15 cellular contexts compared by ENCODE assay signal in the genomic region with DNA sequence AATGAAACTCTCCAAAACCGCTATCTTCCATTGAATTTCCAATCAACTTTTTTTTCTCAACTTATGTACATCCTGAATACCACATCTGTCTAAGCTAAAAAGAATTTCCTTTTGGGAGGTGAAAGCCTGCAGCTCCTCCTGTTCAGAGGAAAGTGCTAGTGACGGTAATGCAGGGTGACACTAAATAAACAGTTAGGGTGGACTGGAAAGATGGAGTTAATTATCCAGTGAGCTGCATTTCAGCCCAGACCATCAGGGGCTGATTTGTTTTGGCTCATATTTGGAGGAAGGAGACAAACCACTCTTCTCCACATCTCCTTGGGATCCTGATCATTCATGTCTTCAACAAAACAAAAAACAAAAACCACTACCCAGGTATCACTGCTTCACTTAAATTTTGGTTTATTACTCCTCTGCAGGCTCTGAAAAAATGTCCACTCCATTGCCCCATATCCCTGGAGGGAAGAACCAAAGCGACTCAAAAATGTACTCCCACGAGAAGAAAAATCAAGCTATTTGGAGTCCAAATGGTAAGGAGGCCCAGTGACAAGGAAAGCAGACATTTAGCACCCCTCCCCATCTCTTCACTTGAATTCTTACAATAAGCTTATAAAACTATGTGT. TPM values are rescaled to one million over a fixed set of nuclear protein-coding genes. Genes with fewer than 3 reads are reported as not detected.
A peak's percentile ranks its signal among the peaks of the same experiment; 100 is the strongest.
DNase-seq lines count a peak whose midpoint lies in the region; ATAC-seq and TF ChIP-seq lines count a peak whose summit lies in the region.
"Had no signal": no experiment of that assay in that cellular context is flagged by ENCODE, and none has a peak within 500 bp of the region (broad histone marks: within the 10 kb centered on the region; RNA-seq: fewer than 3 reads in every experiment).

No MANE protein-coding gene starts in this region.

- no peak for TF ChIP-seq CTCF in IMR-90 (conservative IDR thresholded peaks at IDR 0.05; ENCODE audit: low read depth, low read length)
- no peak for TF ChIP-seq CTCF in parathyroid adenoma (IDR thresholded peaks at IDR 0.05)
- TF ChIP-seq CTCF in gastroesophageal sphincter (IDR thresholded peaks at IDR 0.05): no peak

- H3K36me3 ChIP-seq in IMR-90 (ENCODE audit: control insufficient read depth, insufficient read depth, low read length): no peaks in the 10 kb centered on the region
- no peaks in the 10 kb centered on the region for H3K36me3 ChIP-seq in parathyroid adenoma (ENCODE audit: control insufficient read depth, insufficient read depth, low read length)
- no peaks in the 10 kb centered on the region for H3K36me3 ChIP-seq in gastroesophageal sphincter

- no TSS peak for BruUV-seq in IMR-90 (replicated peaks; lab: Mats Ljungman, UMichigan)

- no peak overlapping the region for H4K5ac ChIP-seq in IMR-90 (ENCODE audit: low read depth, low read length)

- H3K18ac ChIP-seq in IMR-90 (ENCODE audit: low read depth, low read length): no peak overlapping the region

- H2AFZ ChIP-seq in IMR-90 (replicated peaks; ENCODE audit: low read length, poor library complexity): no peak overlapping the region
- no peak overlapping the region for H2AFZ ChIP-seq in parathyroid adenoma

- H3K4ac ChIP-seq in IMR-90 (ENCODE audit: low read depth, low read length): no peak overlapping the region

- TF ChIP-seq EP300 in gastroesophageal sphincter (IDR thresholded peaks at IDR 0.05): no peak

- H2BK120ac ChIP-seq in IMR-90 (ENCODE audit: low read depth, low read length): no peak overlapping the region

- H3K4me1 ChIP-seq in IMR-90 (ENCODE audit: control insufficient read depth, insufficient read depth, low read length): peaks cover 19% of the 10 kb centered on the region
- H3K4me1 ChIP-seq in parathyroid adenoma: peaks cover 13% of the 10 kb centered on the region
- peaks cover 0 to 55% (median 6%) of the 10 kb centered on the region in 3 donors for H3K4me1 ChIP-seq in gastroesophageal sphincter

- no peak for TF ChIP-seq POLR2A in IMR-90 (IDR thresholded peaks at IDR 0.05; ENCODE audit: low read depth, low read length)
- no peak for TF ChIP-seq POLR2A in gastroesophageal sphincter (IDR thresholded peaks at IDR 0.05)

- H4K20me1 ChIP-seq in IMR-90 (ENCODE audit: insufficient read depth, low read length): no peaks in the 10 kb centered on the region

- H3K56ac ChIP-seq in IMR-90 (ENCODE audit: extremely low read depth, insufficient read depth, low read length): no peak overlapping the region

- intact Hi-C loops in IMR-90 (cut with micrococcal nuclease): no loop called here

- in situ Hi-C loops in IMR-90 (cut with MboI; ENCODE audit: low sequenced_read_pairs): no loop called here

- no peak overlapping the region for H4K8ac ChIP-seq in IMR-90 (ENCODE audit: low read depth in 2 of 2, low read length in 2 of 2)

- peaks cover 9% of the 10 kb centered on the region for H3K79me2 ChIP-seq in parathyroid adenoma

- H3K4me2 ChIP-seq in IMR-90 (ENCODE audit: low read depth, low read length) (peak overlapping the region; percentile 3; the same call in 1 of the 2 replicates), parathyroid adenoma (ENCODE audit: low read length) (peak overlapping the region; percentile 94)

- no peak overlapping the region; the same call in 1 of the 2 replicates for H3K23ac ChIP-seq in IMR-90 (ENCODE audit: low read depth, low read length)

- TF ChIP-seq RAD21 in IMR-90 (IDR thresholded peaks at IDR 0.05; ENCODE audit: low read length): no peak

- H2BK15ac ChIP-seq in IMR-90 (ENCODE audit: low read depth, low read length): no peak overlapping the region

- H3K9me3 ChIP-seq in IMR-90 (ENCODE audit: control insufficient read depth, insufficient read depth, low read length) (no peaks in the 10 kb centered on the region), parathyroid adenoma (ENCODE audit: control insufficient read depth, low read length) (no peaks in the 10 kb centered on the region), gastroesophageal sphincter (no peaks in the 10 kb centered on the region)
- H3K9me3 ChIP-seq: testis had no signal

- H3K4me3 ChIP-seq in IMR-90 (ENCODE audit: insufficient read depth, low read depth, low read length) (no peak overlapping the region), parathyroid adenoma (ENCODE audit: low read depth, low read length) (peak overlapping the region; percentile 87), gastroesophageal sphincter (no peak overlapping the region)
- H3K4me3 ChIP-seq: testis had no signal

- H3K9ac ChIP-seq in IMR-90 (ENCODE audit: low read depth, low read length): no peak overlapping the region
- H3K9ac ChIP-seq in parathyroid adenoma: no peak overlapping the region

- H3K9me1 ChIP-seq in IMR-90 (ENCODE audit: insufficient read depth, low read length): no peaks in the 10 kb centered on the region

- H2BK20ac ChIP-seq in IMR-90 (ENCODE audit: low read depth, low read length): peak overlapping the region; percentile 11; the same call in 1 of the 2 replicates

- H3K27me3 ChIP-seq in IMR-90 (ENCODE audit: control insufficient read depth, insufficient read depth, low read length) (no peaks in the 10 kb centered on the region; the same call in 1 of the 2 replicates), parathyroid adenoma (ENCODE audit: control insufficient read depth, insufficient read depth, low read length) (no peaks in the 10 kb centered on the region), gastroesophageal sphincter (peaks cover 97% of the 10 kb centered on the region)
- H3K27me3 ChIP-seq: testis had no signal

- no peak overlapping the region for H4K91ac ChIP-seq in IMR-90 (ENCODE audit: insufficient read depth, low read depth, low read length)

- H3K14ac ChIP-seq in IMR-90 (replicated peaks; ENCODE audit: low read depth, low read length): no peak overlapping the region

- H2BK5ac ChIP-seq in IMR-90 (ENCODE audit: low read depth, low read length, poor library complexity, severe bottlenecking): no peak overlapping the region

- POLR2A ChIA-PET in IMR-90 (lab: Charles Lee; ENCODE audit: unreplicated experiment): no interaction called here

- peaks cover 2 to 20% of the 10 kb centered on the region in 2 experiments; a peak in 2 of 4 replicates for H3K79me1 ChIP-seq in IMR-90 (ENCODE audit: low read depth in 1 of 2, low read length in 2 of 2)

- WGBS in IMR-90 (ENCODE audit: extremely low coverage in 2 of 2, insufficient read length in 1 of 2), 2 experiments: no CpG with 5 or more reads among the region's 4 CpGs
- WGBS in gastroesophageal sphincter (ENCODE audit: low coverage in 1 of 2), 2 donors: 31 to 36% methylated on average over 4 of the region's 4 CpGs

- dilution Hi-C loops in IMR-90 (cut with HindIII; ENCODE audit: low sequenced_read_pairs, unreplicated experiment): no loop called here

- no peak for ATAC-seq in IMR-90 (ENCODE audit: low read depth)
- no peak for ATAC-seq in gastroesophageal sphincter
- ATAC-seq: activated CD8-positive, alpha-beta memory T cell treated with anti-CD3 and anti-CD28 coated beads, Interleukin-2, amount 10 ng/mL, durations not matched to agents 7 days and 5 days; naive thymus-derived CD8-positive, alpha-beta T cell had no signal

- CTCF ChIA-PET in IMR-90 (lab: Yijun Ruan, JAX): no interaction called here

- H3K27ac ChIP-seq in IMR-90 (ENCODE audit: insufficient read depth, low read length): no peak overlapping the region
- H3K27ac ChIP-seq in parathyroid adenoma: peak overlapping the region; percentile 96
- no peak overlapping the region for H3K27ac ChIP-seq in gastroesophageal sphincter
- H3K27ac ChIP-seq: HL-60, testis had no signal

- DNase-seq in GM03348 (ENCODE audit: low spot score): peak; percentile 57
- peak; percentile 76 for DNase-seq in IMR-90
- peak; percentile 94 for DNase-seq in dedifferentiated amniotic fluid mesenchymal stem cell (ENCODE audit: extremely low spot score)
- no peak for DNase-seq in NCI-H1694 treated with DMSO at 0.1 percent for 48 hours (lab: John Stamatoyannopoulos, UW)
- no peak for DNase-seq in NCI-H187 (lab: John Stamatoyannopoulos, UW)
- DNase-seq: activated CD8-positive, alpha-beta memory T cell treated with anti-CD3 and anti-CD28 coated beads, Interleukin-2, amount 10 ng/mL, durations not matched to agents 7 days and 5 days; COR-L47; foreskin melanocyte; MM.1S; naive thymus-derived CD8-positive, alpha-beta T cell; NCI-H345; testis had no signal

- no peak overlapping the region for H2AK9ac ChIP-seq in IMR-90 (replicated peaks; ENCODE audit: low read depth, low read length, poor library complexity)

- no peak overlapping the region for H2AK5ac ChIP-seq in IMR-90 (ENCODE audit: low read depth, low read length)

TF ChIP-seq in IMR-90, 13 proteins besides CTCF, POLR2A, EP300 and RAD21:
- TF ChIP-seq, protein P1, sequence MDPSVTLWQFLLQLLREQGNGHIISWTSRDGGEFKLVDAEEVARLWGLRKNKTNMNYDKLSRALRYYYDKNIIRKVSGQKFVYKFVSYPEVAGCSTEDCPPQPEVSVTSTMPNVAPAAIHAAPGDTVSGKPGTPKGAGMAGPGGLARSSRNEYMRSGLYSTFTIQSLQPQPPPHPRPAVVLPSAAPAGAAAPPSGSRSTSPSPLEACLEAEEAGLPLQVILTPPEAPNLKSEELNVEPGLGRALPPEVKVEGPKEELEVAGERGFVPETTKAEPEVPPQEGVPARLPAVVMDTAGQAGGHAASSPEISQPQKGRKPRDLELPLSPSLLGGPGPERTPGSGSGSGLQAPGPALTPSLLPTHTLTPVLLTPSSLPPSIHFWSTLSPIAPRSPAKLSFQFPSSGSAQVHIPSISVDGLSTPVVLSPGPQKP (IDR thresholded peaks at IDR 0.05; ENCODE audit: borderline replicate concordance, low read depth, low read length): no peak
- TF ChIP-seq SMC3 (IDR thresholded peaks at IDR 0.05; ENCODE audit: low read depth, low read length): no peak
- TF ChIP-seq RCOR1 (IDR thresholded peaks at IDR 0.05; ENCODE audit: insufficient replicate concordance, low read length): no peak
- no peak for TF ChIP-seq NFE2L2 (IDR thresholded peaks at IDR 0.05; ENCODE audit: low read depth, low read length)
- no peak for TF ChIP-seq CHD1 (IDR thresholded peaks at IDR 0.05; ENCODE audit: low read depth, low read length)
- no peak for TF ChIP-seq MXI1 (IDR thresholded peaks at IDR 0.05; ENCODE audit: borderline replicate concordance, low read depth, low read length)

RNA-seq across cellular contexts. Expression of a gene that starts 5.1 kb away (rescaled TPM):
- total RNA-seq in IMR-90 (2012; rRNA removed) (7.7 and 8.6 TPM in 2 replicates), gastroesophageal sphincter (1 to 10 TPM in 1 of 4 donors, under 1 TPM in 3; 0.42 to 1.4 (median 0.70) TPM)
- 15.0 and 15.1 TPM in 2 replicates for polyA plus RNA-seq in IMR-90 (2012; rRNA removed)
- polyA plus RNA-seq in IMR-90 (2012; cell fraction: cytosol; rRNA removed): 12.2 and 21.4 TPM in 2 replicates
- polyA plus RNA-seq in IMR-90 (2012; cell fraction: nucleus; rRNA removed; ENCODE audit: low replicate concordance): 8.8 and 12.1 TPM in 2 replicates
- total RNA-seq: naive thymus-derived CD8-positive, alpha-beta T cell had no signal
- polyA plus RNA-seq: naive thymus-derived CD8-positive, alpha-beta T cell had no signal

Comparison
In these comparisons a context has a peak if more than half of its experiments do, and no peak if none do; other contexts are left out.
1. DNase-seq: peak in GM03348 (single experiment), IMR-90 (single experiment) and dedifferentiated amniotic fluid mesenchymal stem cell (single experiment); none in NCI-H1694 treated with DMSO at 0.1 percent for 48 hours (single experiment) and NCI-H187 (0 of 2).